ENCODE assay signal across 13 cellular contexts in the genomic region with DNA sequence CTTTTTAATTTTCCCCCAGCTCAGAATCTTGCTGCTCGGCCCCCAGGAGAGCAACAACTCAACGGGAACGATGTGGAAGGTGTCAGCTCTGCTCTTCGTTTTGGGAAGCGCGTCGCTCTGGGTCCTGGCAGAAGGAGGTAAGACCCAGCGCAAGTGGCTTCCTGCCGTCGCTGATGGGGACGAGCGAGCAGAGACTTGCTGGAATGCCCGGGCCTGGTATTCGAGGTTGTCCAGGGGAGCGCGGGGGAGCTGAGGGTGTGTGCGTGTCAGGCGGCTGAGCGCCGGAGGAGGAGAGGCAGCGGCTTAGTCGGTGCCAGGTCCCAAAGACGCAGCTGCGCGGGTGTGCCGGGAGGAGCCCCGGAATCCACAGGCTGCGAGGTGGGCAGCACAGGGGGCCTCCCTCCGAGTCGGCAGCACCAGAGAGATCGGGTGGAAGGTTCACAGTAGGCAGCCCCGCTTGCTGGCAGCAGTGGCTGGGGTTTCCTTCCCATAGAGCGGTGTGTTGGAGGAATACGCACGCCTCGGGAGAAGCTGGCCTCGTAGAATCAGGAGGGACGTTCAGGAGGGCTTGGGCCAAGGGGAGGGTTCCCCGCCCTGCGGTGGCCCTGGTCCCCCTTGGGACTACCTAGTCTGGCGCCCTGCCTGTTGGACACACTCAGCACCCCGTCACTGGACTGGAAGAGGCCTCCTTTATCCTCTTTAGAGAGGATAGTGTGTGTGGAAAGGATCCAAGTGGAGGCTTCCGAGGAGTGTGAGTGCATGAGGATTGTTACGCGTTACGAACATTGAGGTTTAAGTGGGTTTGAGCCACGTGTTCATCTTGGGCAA. TPM values are rescaled to one million over a fixed set of nuclear protein-coding genes. Genes with fewer than 3 reads are reported as not detected.
DNase-seq lines count a peak whose midpoint lies in the region; ATAC-seq and TF ChIP-seq lines count a peak whose summit lies in the region.
"Had no signal": no experiment of that assay in that cellular context is flagged by ENCODE, and none has a peak within 500 bp of the region (broad histone marks: within the 10 kb centered on the region; RNA-seq: fewer than 3 reads in every experiment).

No MANE protein-coding gene starts in this region.

- no peaks in the 10 kb centered on the region for H4K20me1 ChIP-seq in BLaER1

- DNase-seq in WERI-Rb-1 = peak; percentile 41
- peak; percentile 47 for DNase-seq in left cardiac atrium
- no peak for DNase-seq in trophoblast cell
- DNase-seq in COLO668 (lab: John Stamatoyannopoulos, UW; ENCODE audit: unreplicated experiment) = no peak
- no peak for DNase-seq in natural killer cell
- DNase-seq in naive thymus-derived CD4-positive, alpha-beta T cell = no peak
- DNase-seq: activated CD8-positive, alpha-beta memory T cell treated with anti-CD3 and anti-CD28 coated beads, Interleukin-2, amount 50 U/mL, for 4 hours; DMS53; naive B cell; NCI-H2029 treated with DMSO at 0.1 percent for 48 hours had no signal

- peak overlapping the region; percentile 5 for H3K18ac ChIP-seq in trophoblast cell (ENCODE audit: low read length)

- no peak overlapping the region for H3K27ac Mint-ChIP-seq in natural killer cell
- no peak overlapping the region for H3K27ac Mint-ChIP-seq in naive thymus-derived CD4-positive, alpha-beta T cell

- H3K79me1 ChIP-seq in trophoblast cell (ENCODE audit: low read length) = peaks cover 13% of the 10 kb centered on the region

- peak overlapping the region; percentile 86 for H4K8ac ChIP-seq in trophoblast cell (ENCODE audit: low read depth, low read length)

- peak overlapping the region; percentile 55 for H4K91ac ChIP-seq in trophoblast cell (ENCODE audit: low read depth, low read length)

- no peaks in the 10 kb centered on the region for H3K36me3 Mint-ChIP-seq in natural killer cell
- H3K36me3 Mint-ChIP-seq in naive thymus-derived CD4-positive, alpha-beta T cell = no peaks in the 10 kb centered on the region
- H3K36me3 Mint-ChIP-seq: naive B cell had no signal

- no CpG with 5 or more reads among the region's 47 CpGs for WGBS in trophoblast cell (ENCODE audit: extremely low coverage, insufficient coverage, insufficient read length)

- POLR2A ChIA-PET in naive thymus-derived CD4-positive, alpha-beta T cell (lab: Charles Lee) = no interaction called here

- peak overlapping the region; percentile 23 for H3K14ac ChIP-seq in trophoblast cell (ENCODE audit: low read length)

- H2AK5ac ChIP-seq in trophoblast cell (ENCODE audit: low read length) = no peak overlapping the region

- H3K9ac ChIP-seq in BLaER1 = no peak overlapping the region
- H3K9ac ChIP-seq in trophoblast cell (ENCODE audit: low read length) = peak overlapping the region; percentile 39

- peak overlapping the region; percentile 42 for H2BK12ac ChIP-seq in trophoblast cell (ENCODE audit: low read length)

- H4K12ac ChIP-seq in trophoblast cell (ENCODE audit: low read depth, low read length) = peak overlapping the region; percentile 74

- H3K4me3 ChIP-seq in BLaER1 (no peak overlapping the region), WERI-Rb-1 (ENCODE audit: low read depth, low read length) (peak overlapping the region; percentile 53), trophoblast cell (ENCODE audit: low read depth, low read length) (peak overlapping the region; percentile 77)
- no peak overlapping the region for H3K4me3 ChIP-seq in naive thymus-derived CD4-positive, alpha-beta T cell (ENCODE audit: low read length)

- no peaks in the 10 kb centered on the region for H3K4me1 Mint-ChIP-seq in natural killer cell
- no peaks in the 10 kb centered on the region for H3K4me1 Mint-ChIP-seq in naive thymus-derived CD4-positive, alpha-beta T cell

- H2AFZ ChIP-seq in trophoblast cell (ENCODE audit: insufficient read depth, low read length, poor library complexity) = peak overlapping the region; percentile 28

- peak overlapping the region; percentile 27 for H2BK5ac ChIP-seq in trophoblast cell (ENCODE audit: low read depth, low read length, poor library complexity)

- no peak for TF ChIP-seq CTCF in WERI-Rb-1 (IDR thresholded peaks at IDR 0.05; ENCODE audit: low read depth, low read length)
- TF ChIP-seq CTCF in natural killer cell (IDR thresholded peaks at IDR 0.05) = no peak

- peak; percentile 79 to 84 for ATAC-seq in left cardiac atrium
- no peak for ATAC-seq in GM21381 (IDR thresholded peaks at IDR 0.05; ENCODE audit: unreplicated experiment)
- ATAC-seq in natural killer cell = no peak
- no peak for ATAC-seq in naive thymus-derived CD4-positive, alpha-beta T cell
- ATAC-seq: HCT116 had no signal

- CTCF ChIA-PET in naive thymus-derived CD4-positive, alpha-beta T cell (lab: Charles Lee) = no interaction called here

- peak overlapping the region; percentile 49 for H3K4ac ChIP-seq in trophoblast cell (ENCODE audit: low read depth, low read length)

- no peak overlapping the region for H3K23ac ChIP-seq in trophoblast cell (ENCODE audit: low read length)

- H3K4me2 ChIP-seq in BLaER1 (peak overlapping the region; percentile 65), trophoblast cell (ENCODE audit: low read length) (peak overlapping the region; percentile 81)

- H3K9me3 Mint-ChIP-seq in natural killer cell = no peaks in the 10 kb centered on the region
- H3K9me3 Mint-ChIP-seq in naive thymus-derived CD4-positive, alpha-beta T cell = peaks cover 0 to 5% (median 0%) of the 10 kb centered on the region in 11 donors

- H3K4me3 Mint-ChIP-seq in natural killer cell = no peak overlapping the region
- H3K4me3 Mint-ChIP-seq in naive thymus-derived CD4-positive, alpha-beta T cell = peak overlapping the region in 1 of 10 donors; percentile 25

- H2BK120ac ChIP-seq in trophoblast cell (ENCODE audit: insufficient read depth, low read length, poor library complexity) = peak overlapping the region; percentile 49

- intact Hi-C loops in left cardiac atrium (cut with DNase I) (no loop called here), natural killer cell (cut with micrococcal nuclease) (no loop called here)
- intact Hi-C loops in naive thymus-derived CD4-positive, alpha-beta T cell (cut with micrococcal nuclease) = no loop called here

- H3K27me3 Mint-ChIP-seq in natural killer cell (ENCODE audit: low read depth in 2 of 2) = peaks cover 50 to 52% of the 10 kb centered on the region in 2 donors
- peaks cover 53 to 71% (median 55%) of the 10 kb centered on the region in 5 donors for H3K27me3 Mint-ChIP-seq in naive thymus-derived CD4-positive, alpha-beta T cell

- H3K9me3 ChIP-seq in BLaER1 (0 out of 2 replicates have a peak, but pooled peaks cover 11% of the 10 kb centered on the region), WERI-Rb-1 (ENCODE audit: severe bottlenecking) (no peaks in the 10 kb centered on the region), trophoblast cell (ENCODE audit: insufficient read depth, low read depth, low read length) (no peaks in the 10 kb centered on the region)
- no peaks in the 10 kb centered on the region for H3K9me3 ChIP-seq in naive thymus-derived CD4-positive, alpha-beta T cell (ENCODE audit: control insufficient read depth in 2 of 3, low read length in 3 of 3)

- peaks cover 7% of the 10 kb centered on the region for H3K79me2 ChIP-seq in trophoblast cell (ENCODE audit: control insufficient read depth, insufficient read depth, low read length, poor library complexity)

- H3K36me3 ChIP-seq in BLaER1 = no peaks in the 10 kb centered on the region
- no peaks in the 10 kb centered on the region for H3K36me3 ChIP-seq in WERI-Rb-1
- no peaks in the 10 kb centered on the region for H3K36me3 ChIP-seq in trophoblast cell (ENCODE audit: control insufficient read depth in 1 of 2, insufficient read depth in 2 of 2, low read length in 2 of 2)
- H3K36me3 ChIP-seq in naive thymus-derived CD4-positive, alpha-beta T cell (ENCODE audit: control insufficient read depth in 2 of 3, insufficient read depth in 3 of 3, low read length in 3 of 3) = no peaks in the 10 kb centered on the region

- H3K27ac ChIP-seq in BLaER1 (no peak overlapping the region; the same call in 1 of the 2 replicates), WERI-Rb-1 (peak overlapping the region; percentile 21; the same call in 1 of the 2 replicates), trophoblast cell (ENCODE audit: low read depth, low read length) (no peak overlapping the region)
- no peak overlapping the region for H3K27ac ChIP-seq in naive thymus-derived CD4-positive, alpha-beta T cell (ENCODE audit: low read depth, low read length)

- H3K27me3 ChIP-seq in BLaER1 = no peaks in the 10 kb centered on the region
- no peaks in the 10 kb centered on the region for H3K27me3 ChIP-seq in WERI-Rb-1 (ENCODE audit: insufficient read depth, low read depth, severe bottlenecking)
- no peaks in the 10 kb centered on the region for H3K27me3 ChIP-seq in trophoblast cell (ENCODE audit: insufficient read depth, low read length)
- peaks cover 0 to 3% of the 10 kb centered on the region in 2 donors for H3K27me3 ChIP-seq in naive thymus-derived CD4-positive, alpha-beta T cell (ENCODE audit: control insufficient read depth in 2 of 2, insufficient read depth in 2 of 2, low read length in 2 of 2)

- H3K4me1 ChIP-seq in BLaER1 (peaks cover 26% of the 10 kb centered on the region), trophoblast cell (ENCODE audit: control insufficient read depth in 1 of 2, insufficient read depth in 2 of 2, low read length in 2 of 2) (peaks cover 14 to 17% of the 10 kb centered on the region in 2 experiments)
- no peaks in the 10 kb centered on the region for H3K4me1 ChIP-seq in naive thymus-derived CD4-positive, alpha-beta T cell (ENCODE audit: control insufficient read depth in 2 of 2, insufficient read depth in 2 of 2, low read length in 2 of 2)

RNA-seq across cellular contexts. Expression of gene PDPN, which starts 0.5 kb away (rescaled TPM):
- total RNA-seq in left cardiac atrium (10 to 100 TPM; 14.3 to 25.8 TPM), natural killer cell (not detected)
- polyA plus RNA-seq in trophoblast cell (2013) = 36.0 and 37.3 TPM in 2 replicates
- under 1 TPM in 1 of 5 experiments, not detected in 4; 0.51 TPM for total RNA-seq in naive thymus-derived CD4-positive, alpha-beta T cell
- not detected for polyA plus RNA-seq in naive thymus-derived CD4-positive, alpha-beta T cell

Comparison
In these comparisons a context has a peak if more than half of its experiments do, and no peak if none do; other contexts are left out.
1. H3K4me3 ChIP-seq: peak in WERI-Rb-1 (single experiment) and trophoblast cell (single experiment); none in BLaER1 (single experiment) and naive thymus-derived CD4-positive, alpha-beta T cell (single experiment).
2. DNase-seq: peak in WERI-Rb-1 (single experiment) and left cardiac atrium (single experiment); none in trophoblast cell (0 of 2), COLO668 (single experiment), natural killer cell (single experiment) and naive thymus-derived CD4-positive, alpha-beta T cell (0 of 9).
3. ATAC-seq: peak in left cardiac atrium (2 of 2); none in GM21381 (single experiment), natural killer cell (0 of 3) and naive thymus-derived CD4-positive, alpha-beta T cell (single experiment).
4. RNA of gene PDPN, which starts 0.5 kb away (total RNA-seq): 14.3 to 25.8 TPM in left cardiac atrium; not detected in natural killer cell and 0.51 TPM in naive thymus-derived CD4-positive, alpha-beta T cell; every median in the first group is over 10 times any median in the second.